In the genomic region with DNA sequence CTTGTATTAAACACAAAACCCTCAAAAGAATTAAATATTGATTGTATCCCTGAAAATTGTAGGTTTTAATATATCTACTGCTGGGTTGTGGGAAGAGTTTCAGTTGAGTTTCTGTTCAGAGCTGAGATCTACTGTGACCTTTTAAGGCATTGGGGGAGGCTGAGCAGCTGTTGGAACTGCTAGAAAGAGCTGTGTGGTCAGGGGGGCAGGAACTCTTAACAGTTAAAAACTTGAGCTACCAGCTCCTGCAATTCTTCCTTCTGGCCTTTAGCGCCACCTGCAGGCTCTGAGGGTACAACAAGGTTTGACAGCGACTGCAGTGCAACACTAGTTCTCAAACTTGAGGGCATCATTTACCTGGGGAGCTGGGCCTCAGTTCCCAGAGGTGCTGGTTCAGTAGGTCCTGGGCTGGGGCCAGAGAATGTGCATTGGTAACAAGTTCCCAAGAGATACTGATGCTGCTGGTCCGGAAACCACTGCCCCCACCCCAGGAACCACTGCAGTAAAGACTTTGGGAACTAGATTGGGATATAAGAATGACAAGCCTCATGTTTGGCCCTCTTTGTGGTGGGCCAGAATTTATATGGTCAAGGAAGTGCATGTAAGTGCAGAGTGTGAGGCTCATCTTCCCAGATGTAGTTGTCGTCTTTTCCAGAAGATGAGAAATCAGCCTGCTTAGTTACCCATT, we compare ENCODE assay signal across 8 cellular contexts. TPM values are rescaled to one million over a fixed set of nuclear protein-coding genes. Genes with fewer than 3 reads are reported as not detected.
A peak's percentile ranks its signal among the peaks of the same experiment; 100 is the strongest.
DNase-seq lines count a peak whose midpoint lies in the region; ATAC-seq, FAIRE-seq and TF ChIP-seq lines count a peak whose summit lies in the region.

No MANE protein-coding gene starts in this region.

- H3K36me3 ChIP-seq in keratinocyte (ENCODE audit: control insufficient read depth in 2 of 2, extremely low read depth in 1 of 2, insufficient read depth in 2 of 2, low read length in 2 of 2): no peaks in the 10 kb centered on the region

- no peaks in the 10 kb centered on the region for H3K9me3 Mint-ChIP-seq in activated B cell treated with CpG ODN at 0.5 μM for 24 hours

- no peak overlapping the region for H3K27ac ChIP-seq in keratinocyte (ENCODE audit: control insufficient read depth, insufficient read depth, low read length)

- H3K9me3 ChIP-seq in keratinocyte (ENCODE audit: control insufficient read depth, low read depth, low read length): no peaks in the 10 kb centered on the region

- no peaks in the 10 kb centered on the region for H3K27me3 Mint-ChIP-seq in activated B cell treated with CpG ODN at 0.5 μM for 24 hours

- no peak overlapping the region for H2AFZ ChIP-seq in keratinocyte (ENCODE audit: control insufficient read depth, low read length)

- H3K9ac ChIP-seq in keratinocyte (ENCODE audit: control insufficient read depth, extremely low read depth, insufficient read depth, low read length): no peak overlapping the region

- peaks cover 2% of the 10 kb centered on the region for H3K9me1 ChIP-seq in keratinocyte (ENCODE audit: control insufficient read depth, extremely low read depth, insufficient read depth, low read length)

- peaks cover 70% of the 10 kb centered on the region for H3K4me1 Mint-ChIP-seq in activated B cell treated with CpG ODN at 0.5 μM for 24 hours

- TF ChIP-seq CTCF in AG10803 (conservative IDR thresholded peaks at IDR 0.05; ENCODE audit: low read length): peak; percentile 97
- TF ChIP-seq CTCF in activated B cell treated with CpG ODN at 0.5 μM for 24 hours (IDR thresholded peaks at IDR 0.05): no peak
- TF ChIP-seq CTCF in keratinocyte (optimal IDR thresholded peaks at IDR 0.05 in 1 of 3, IDR thresholded peaks at IDR 0.05 in 1 of 3, conservative IDR thresholded peaks at IDR 0.05 in 1 of 3; ENCODE audit: extremely low read depth in 1 of 3, insufficient read depth in 2 of 3, low read length in 3 of 3): peak; percentile 78 to 93 (median 85)

- H3K27ac Mint-ChIP-seq in activated B cell treated with CpG ODN at 0.5 μM for 24 hours: peak overlapping the region; percentile 97

- FAIRE-seq in keratinocyte (lab: Jason Lieb, UNC): peak; percentile 62

- H3K4me1 ChIP-seq in keratinocyte (ENCODE audit: control insufficient read depth, extremely low read depth, insufficient read depth, low read length): peaks cover 19% of the 10 kb centered on the region

- peak overlapping the region; percentile 93 for H3K4me3 Mint-ChIP-seq in activated B cell treated with CpG ODN at 0.5 μM for 24 hours

- no peaks in the 10 kb centered on the region for H4K20me1 ChIP-seq in keratinocyte (ENCODE audit: control insufficient read depth, extremely low read depth, insufficient read depth, low read length)

- intact Hi-C loops in activated B cell treated with CpG ODN at 0.5 μM for 24 hours (cut with micrococcal nuclease): loop anchor here (1.0 to 10.0 kb wide), 20 partner anchors 101 to 1257 kb away; partner anchors contain the start of genes KPNA3, SPRYD7 and TRIM13

- peaks cover 27% of the 10 kb centered on the region for H3K79me2 ChIP-seq in keratinocyte (ENCODE audit: control insufficient read depth, insufficient read depth, low read length)

- H3K36me3 Mint-ChIP-seq in activated B cell treated with CpG ODN at 0.5 μM for 24 hours (ENCODE audit: low read depth): peaks cover 2% of the 10 kb centered on the region

- dilution Hi-C loops in keratinocyte (cut with MboI; ENCODE audit: extremely low pct_ligation_motif_present, low sequenced_read_pairs): no loop called here

- CTCF ChIA-PET in activated B cell treated with CpG ODN at 0.5 μM for 24 hours (lab: Charles Lee): interaction anchor here (0.7 to 5.2 kb wide), 52 partner anchors 10 to 1119 kb away, joined by 3 to 82 read pairs (median 4); partner anchors contain the start of genes KPNA3, SPRYD7 and TRIM13

- no peak overlapping the region; the same call in 1 of the 2 replicates for H3K4me3 ChIP-seq in AG10803 (ENCODE audit: low read length)
- no peak overlapping the region for H3K4me3 ChIP-seq in keratinocyte (ENCODE audit: control insufficient read depth in 2 of 3, extremely low read depth in 1 of 3, insufficient read depth in 2 of 3, low read depth in 1 of 3, low read length in 3 of 3)

- H3K27me3 ChIP-seq in keratinocyte (ENCODE audit: control insufficient read depth, extremely low read depth, insufficient read depth, low read length): no peaks in the 10 kb centered on the region

- peak overlapping the region; percentile 99 for H3K4me2 ChIP-seq in keratinocyte (ENCODE audit: control insufficient read depth, extremely low read depth, insufficient read depth, low read depth, low read length)

- peak; percentile 53 for ATAC-seq in GM18909 (IDR thresholded peaks at IDR 0.05; ENCODE audit: poor library complexity, unreplicated experiment)
- peak; percentile 45 for ATAC-seq in HG03175 (IDR thresholded peaks at IDR 0.05; ENCODE audit: unreplicated experiment)
- ATAC-seq in activated B cell treated with CpG ODN at 0.5 μM for 24 hours (ENCODE audit: low read depth): peak; percentile 58

- POLR2A ChIA-PET in activated B cell treated with CpG ODN at 0.5 μM for 24 hours (lab: Charles Lee): interaction anchor here (0.6 to 9.1 kb wide), 26 partner anchors 10 to 1284 kb away, joined by 3 to 219 read pairs (median 6); partner anchors contain the start of genes SPRYD7 and TRIM13

- DNase-seq in AG10803 (ENCODE audit: low read depth) (peak; percentile 86), NCI-H226 (peak; percentile 73), activated B cell treated with CpG ODN at 0.5 μM for 24 hours (peak; percentile 82), keratinocyte (ENCODE audit: low read depth, low spot score) (peak; percentile 40)
- peak; percentile 78 for DNase-seq in central memory CD4-positive, alpha-beta T cell
- DNase-seq in stimulated activated CD4-positive, alpha-beta T cell treated with anti-CD3 and anti-CD28 coated beads, Interleukin-1b, Interleukin-23, amount 100 ng/mL, for 4 hours (ENCODE audit: low read depth in 2 of 2): peak; percentile 90

RNA-seq across cellular contexts. Expression of gene RNASEH2B, which starts 2.5 kb away (rescaled TPM):
- 92.3 and 103 TPM in 2 replicates for total RNA-seq in activated B cell treated with CpG ODN at 0.5 μM for 24 hours
- polyA plus RNA-seq in keratinocyte: 12.8 to 26.1 TPM (median 13.6 TPM) in 3 replicates
- polyA plus RNA-seq in keratinocyte (2011; ENCODE audit: low read depth): 16.9 TPM
- 10.1 and 17.6 TPM in 2 replicates for polyA plus RNA-seq in keratinocyte (2011; cell fraction: cytosol; rRNA removed)
- polyA plus RNA-seq in keratinocyte (2011; cell fraction: nucleus; rRNA removed): 6.5 and 12.0 TPM in 2 replicates
- polyA plus RNA-seq in keratinocyte (2012; ENCODE audit: low replicate concordance): 12.2 and 14.2 TPM in 2 replicates
- 1.7 to 11.1 TPM (median 4.8 TPM) in 3 replicates for polyA minus RNA-seq in keratinocyte
- polyA minus RNA-seq in keratinocyte (2011; cell fraction: cytosol; rRNA and poly(A)+ RNA removed): 9.2 TPM
- 5.0 and 11.5 TPM in 2 replicates for polyA minus RNA-seq in keratinocyte (2011; cell fraction: nucleus; rRNA and poly(A)+ RNA removed)

Comparison
In these comparisons a context has a peak if more than half of its experiments do, and no peak if none do; other contexts are left out.
1. DNase-seq: peak in every context shown above with its lines; median percentile 90 in stimulated activated CD4-positive, alpha-beta T cell treated with anti-CD3 and anti-CD28 coated beads, Interleukin-1b, Interleukin-23, amount 100 ng/mL, for 4 hours; 86 in AG10803; 82 in activated B cell treated with CpG ODN at 0.5 μM for 24 hours; 78 in central memory CD4-positive, alpha-beta T cell; 73 in NCI-H226; 40 in keratinocyte.